2 cellular contexts compared by ENCODE assay signal in genomic region chr2:188307850-188308283, GRCh38.
TF ChIP-seq lines count a peak whose summit lies in the region.

No MANE protein-coding gene starts in this region.

TF ChIP-seq in IMR-90, 13 proteins besides CTCF, POLR2A, EP300 and RAD21:
- TF ChIP-seq USF2 (IDR thresholded peaks at IDR 0.05; ENCODE audit: low read depth, low read length): no peak
- no peak for TF ChIP-seq ELK1 (IDR thresholded peaks at IDR 0.05; ENCODE audit: borderline replicate concordance, low read depth, low read length)
- no peak for TF ChIP-seq MAZ (IDR thresholded peaks at IDR 0.05; ENCODE audit: borderline replicate concordance, low read depth, low read length)
- TF ChIP-seq CHD1 (IDR thresholded peaks at IDR 0.05; ENCODE audit: low read depth, low read length): no peak
- TF ChIP-seq RCOR1 (IDR thresholded peaks at IDR 0.05; ENCODE audit: insufficient replicate concordance, low read length): no peak
- no peak for TF ChIP-seq NFE2L2 (IDR thresholded peaks at IDR 0.05; ENCODE audit: low read depth, low read length)
- TF ChIP-seq MAFK (IDR thresholded peaks at IDR 0.05; ENCODE audit: low read depth, low read length): no peak
- no peak for TF ChIP-seq BHLHE40 (IDR thresholded peaks at IDR 0.05; ENCODE audit: low read depth, low read length)
- TF ChIP-seq RFX5 (IDR thresholded peaks at IDR 0.05; ENCODE audit: low read depth, low read length): no peak
- TF ChIP-seq SMC3 (IDR thresholded peaks at IDR 0.05; ENCODE audit: low read depth, low read length): no peak
- TF ChIP-seq CEBPB (IDR thresholded peaks at IDR 0.05; ENCODE audit: low read depth, low read length): no peak
- TF ChIP-seq MXI1 (IDR thresholded peaks at IDR 0.05; ENCODE audit: borderline replicate concordance, low read depth, low read length): no peak
- no peak for TF ChIP-seq FOS (IDR thresholded peaks at IDR 0.05; ENCODE audit: low read depth, low read length)
TF ChIP-seq in IMR-90: peak in this region for 0.

TF ChIP-seq in SK-N-SH treated with all-trans-retinoic acid at 6 μM for 48 hours, 23 proteins besides CTCF, POLR2A, EP300 and RAD21 (continued from another document):
- no peak for TF ChIP-seq POU6F1 (CRISPR knock-in tag; IDR thresholded peaks at IDR 0.05; ENCODE audit: borderline replicate concordance, low read depth)
- TF ChIP-seq TOX (CRISPR knock-in tag; IDR thresholded peaks at IDR 0.05; ENCODE audit: borderline replicate concordance): no peak
- TF ChIP-seq TCF4 (CRISPR knock-in tag; IDR thresholded peaks at IDR 0.05; ENCODE audit: borderline replicate concordance): peak; percentile 92
- TF ChIP-seq OSR1 (CRISPR knock-in tag; IDR thresholded peaks at IDR 0.05): no peak
- peak; percentile 89 for TF ChIP-seq TSHZ2 (CRISPR knock-in tag; IDR thresholded peaks at IDR 0.05)
- peak; percentile 88 for TF ChIP-seq ISL1 (CRISPR knock-in tag; IDR thresholded peaks at IDR 0.05)
- TF ChIP-seq ZNF70 (CRISPR knock-in tag; IDR thresholded peaks at IDR 0.05): peak; percentile 8; the same call in 1 of the 2 replicates
- TF ChIP-seq PATZ1 (CRISPR knock-in tag; IDR thresholded peaks at IDR 0.05; ENCODE audit: borderline replicate concordance): no peak
- TF ChIP-seq SNAI2 (CRISPR knock-in tag; IDR thresholded peaks at IDR 0.05): peak; percentile 72
- TF ChIP-seq ZNF8 (CRISPR knock-in tag; IDR thresholded peaks at IDR 0.05): no peak
- no peak for TF ChIP-seq ZC3H10 (CRISPR knock-in tag; IDR thresholded peaks at IDR 0.05)
- 0 out of 2 replicates have a peak, but pooled peaks have one; percentile 52 for TF ChIP-seq CREB5 (CRISPR knock-in tag; IDR thresholded peaks at IDR 0.05; ENCODE audit: low read depth)
- peak; percentile 76; the same call in 1 of the 2 replicates for TF ChIP-seq GLIS3 (CRISPR knock-in tag; IDR thresholded peaks at IDR 0.05)
- 0 out of 2 replicates have a peak, but pooled peaks have one; percentile 53 for TF ChIP-seq CSRNP3 (CRISPR knock-in tag; IDR thresholded peaks at IDR 0.05)
- no peak for TF ChIP-seq PPARA (CRISPR knock-in tag; IDR thresholded peaks at IDR 0.05; ENCODE audit: borderline replicate concordance)
- no peak for TF ChIP-seq ARNTL (CRISPR knock-in tag; IDR thresholded peaks at IDR 0.05; ENCODE audit: borderline replicate concordance, low read depth)
- no peak for TF ChIP-seq ZFP30 (CRISPR knock-in tag; IDR thresholded peaks at IDR 0.05)
- TF ChIP-seq BACH2 (CRISPR knock-in tag; IDR thresholded peaks at IDR 0.05; ENCODE audit: borderline replicate concordance): no peak
- TF ChIP-seq ZNF565 (CRISPR knock-in tag; conservative IDR thresholded peaks at IDR 0.05; ENCODE audit: low read depth): no peak
TF ChIP-seq in SK-N-SH treated with all-trans-retinoic acid at 6 μM for 48 hours: peak in this region for 9.
